19 cellular contexts compared by ENCODE assay signal in the genomic region with DNA sequence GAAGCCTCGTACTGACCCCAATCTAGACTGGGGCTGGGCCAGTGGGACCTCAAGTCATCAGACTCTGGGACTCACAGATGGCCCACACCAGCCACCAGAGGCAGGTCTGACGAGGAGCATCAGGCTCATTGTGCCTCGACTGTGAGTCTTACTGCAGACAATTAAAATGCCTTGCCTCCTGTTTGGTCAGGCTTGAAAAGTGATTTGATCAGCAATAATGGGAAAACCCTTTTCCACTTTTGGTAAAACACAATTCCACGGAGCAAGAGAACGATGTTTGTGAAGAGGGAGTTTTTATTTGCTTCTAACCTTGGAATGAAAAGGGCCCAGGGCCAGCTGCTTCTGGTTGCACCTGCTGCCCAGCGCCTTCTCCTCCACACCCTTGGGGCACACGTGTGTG.
"Had no signal": no experiment of that assay in that cellular context is flagged by ENCODE, and none has a peak within 500 bp of the region (broad histone marks: within the 10 kb centered on the region; RNA-seq: fewer than 3 reads in every experiment).

No MANE protein-coding gene starts in this region.

- H3K4me1 ChIP-seq: lower lobe of right lung, right atrium auricular region, stomach, transverse colon had no signal

- H3K4me2 ChIP-seq: hepatocyte had no signal

- H3K36me3 ChIP-seq: left ventricle myocardium inferior, lower lobe of right lung, ovary, right atrium auricular region, transverse colon had no signal

- H3K4me3 ChIP-seq: hepatocyte, left ventricle myocardium inferior, lower lobe of right lung, ovary, right atrium auricular region, stomach, thoracic aorta, transverse colon had no signal

- H3K27ac ChIP-seq: hepatocyte, left ventricle myocardium inferior, lower lobe of right lung, ovary, right atrium auricular region, stomach, thoracic aorta, transverse colon had no signal

- H3K9me3 ChIP-seq: lower lobe of right lung, ovary, right atrium auricular region, stomach, thoracic aorta, transverse colon had no signal

- DNase-seq: effector CD8-positive, alpha-beta T cell; foreskin melanocyte; head of caudate nucleus; kidney; left cardiac atrium; left ventricle myocardium inferior; lower lobe of right lung; natural killer cell; nucleus accumbens; ovary; small intestine; stimulated activated CD4-positive, alpha-beta T cell treated with anti-CD3 and anti-CD28 coated beads, Interleukin-12 subunit alpha, Interleukin-12 subunit beta, amount 100 ng/mL, for 4 hours; stimulated activated naive CD4-positive, alpha-beta T cell; stomach; substantia nigra; transverse colon had no signal

- H3K27me3 ChIP-seq: hepatocyte, ovary, right atrium auricular region, stomach, transverse colon had no signal
